Comparison of ENCODE assay signal across 8 cellular contexts in genomic region chr10:6089334-6090219, GRCh38. TPM values are rescaled to one million over a fixed set of nuclear protein-coding genes. Genes with fewer than 3 reads are reported as not detected.
DNase-seq lines count a peak whose midpoint lies in the region; ATAC-seq and TF ChIP-seq lines count a peak whose summit lies in the region.

No MANE protein-coding gene starts in this region.

- H3K9me3 Mint-ChIP-seq in CD14-positive monocyte (peaks cover 0 to 4% (median 0%) of the 10 kb centered on the region in 7 donors), IgD-negative memory B cell (no peaks in the 10 kb centered on the region)
- H3K9me3 Mint-ChIP-seq in activated T-helper 1 cell treated with anti-CD3 and anti-CD28 coated beads, Interleukin-12 subunit alpha, Interleukin-12 subunit beta, Interleukin-2, Interleukin-4 antibody, amounts not matched to agents 30 ng/mL and 10 ng/mL and 1 ng/mL, durations not matched to agents 14 hours and 24 hours and 36 hours, result no peaks in the 10 kb centered on the region

- H3K4me3 ChIP-seq in right cardiac atrium (ENCODE audit: low read length) (peak overlapping the region; percentile 96), sigmoid colon (peak overlapping the region; percentile 77 to 100 (median 92))

- TF ChIP-seq POLR2A in sigmoid colon (IDR thresholded peaks at IDR 0.05), result no peak

- ATAC-seq in GM19324 (IDR thresholded peaks at IDR 0.05; ENCODE audit: low FRiP score, unreplicated experiment) (peak; percentile 7), right cardiac atrium (peak in 1 of 2 donors; percentile 24), GM19397 (IDR thresholded peaks at IDR 0.05; ENCODE audit: unreplicated experiment) (no peak)

- H3K36me3 ChIP-seq in sigmoid colon, result no peaks in the 10 kb centered on the region

- H3K27ac ChIP-seq in right cardiac atrium (ENCODE audit: low read length) (peak overlapping the region; percentile 87), sigmoid colon (peak overlapping the region; percentile 81 to 94 (median 90))

- WGBS in right cardiac atrium, result under 1% methylated on average over 53 of the region's 53 CpGs
- 0 to 1% methylated on average over 53 of the region's 53 CpGs for WGBS in sigmoid colon, 2 donors

- H3K27me3 Mint-ChIP-seq in CD14-positive monocyte (ENCODE audit: low read depth in 3 of 3), result peaks cover 0 to 6% (median 3%) of the 10 kb centered on the region in 3 donors
- peaks cover 2% of the 10 kb centered on the region for H3K27me3 Mint-ChIP-seq in IgD-negative memory B cell
- no peaks in the 10 kb centered on the region for H3K27me3 Mint-ChIP-seq in activated T-helper 1 cell treated with anti-CD3 and anti-CD28 coated beads, Interleukin-12 subunit alpha, Interleukin-12 subunit beta, Interleukin-2, Interleukin-4 antibody, amounts not matched to agents 30 ng/mL and 10 ng/mL and 1 ng/mL, durations not matched to agents 14 hours and 24 hours and 36 hours (ENCODE audit: insufficient read depth)

- H3K36me3 Mint-ChIP-seq in CD14-positive monocyte (peaks cover 0 to 2% of the 10 kb centered on the region in 2 donors), IgD-negative memory B cell (no peaks in the 10 kb centered on the region)
- peaks cover 18% of the 10 kb centered on the region for H3K36me3 Mint-ChIP-seq in activated T-helper 1 cell treated with anti-CD3 and anti-CD28 coated beads, Interleukin-12 subunit alpha, Interleukin-12 subunit beta, Interleukin-2, Interleukin-4 antibody, amounts not matched to agents 30 ng/mL and 10 ng/mL and 1 ng/mL, durations not matched to agents 14 hours and 24 hours and 36 hours (ENCODE audit: low read depth)

- DNase-seq in CD14-positive monocyte (ENCODE audit: low spot score), result no peak
- peak; percentile 19 for DNase-seq in activated T-helper 1 cell treated with anti-CD3 and anti-CD28 coated beads, Interleukin-12 subunit alpha, Interleukin-12 subunit beta, Interleukin-2, Interleukin-4 antibody, amounts not matched to agents 30 ng/mL and 10 ng/mL and 1 ng/mL, durations not matched to agents 14 hours and 24 hours and 36 hours (ENCODE audit: low spot score)
- DNase-seq in right cardiac atrium, result peak; percentile 32 to 64 (median 55)
- DNase-seq in sigmoid colon, result no peak
- no peak for DNase-seq in NCI-H2107 (lab: John Stamatoyannopoulos, UW)

- no peak for TF ChIP-seq CTCF in CD14-positive monocyte (IDR thresholded peaks at IDR 0.05)
- no peak for TF ChIP-seq CTCF in sigmoid colon (IDR thresholded peaks at IDR 0.05)

- H3K9me3 ChIP-seq in right cardiac atrium (ENCODE audit: control insufficient read depth, low read length) (no peaks in the 10 kb centered on the region), sigmoid colon (no peaks in the 10 kb centered on the region)

- no peaks in the 10 kb centered on the region for H3K27me3 ChIP-seq in right cardiac atrium (ENCODE audit: control insufficient read depth, insufficient read depth)
- no peaks in the 10 kb centered on the region for H3K27me3 ChIP-seq in sigmoid colon

- H3K4me1 ChIP-seq in right cardiac atrium (ENCODE audit: control insufficient read depth, insufficient read depth, low read length) (peaks cover 2% of the 10 kb centered on the region), sigmoid colon (peaks cover 0 to 60% (median 42%) of the 10 kb centered on the region in 4 donors)

- peaks cover 56% of the 10 kb centered on the region for H3K4me1 Mint-ChIP-seq in CD14-positive monocyte
- H3K4me1 Mint-ChIP-seq in IgD-negative memory B cell, result peaks cover 53 to 63% (median 56%) of the 10 kb centered on the region in 3 donors
- H3K4me1 Mint-ChIP-seq in activated T-helper 1 cell treated with anti-CD3 and anti-CD28 coated beads, Interleukin-12 subunit alpha, Interleukin-12 subunit beta, Interleukin-2, Interleukin-4 antibody, amounts not matched to agents 30 ng/mL and 10 ng/mL and 1 ng/mL, durations not matched to agents 14 hours and 24 hours and 36 hours (ENCODE audit: low read depth), result peaks cover 64% of the 10 kb centered on the region

- intact Hi-C loops in CD14-positive monocyte (cut with micrococcal nuclease), result loop anchor here in 1 of 2 donors (5.0 kb wide), 2 partner anchors 113 to 318 kb away; partner anchors contain the start of gene PFKFB3
- intact Hi-C loops in activated T-helper 1 cell treated with anti-CD3 and anti-CD28 coated beads, Interleukin-12 subunit alpha, Interleukin-12 subunit beta, Interleukin-2, Interleukin-4 antibody, amounts not matched to agents 30 ng/mL and 10 ng/mL and 1 ng/mL, durations not matched to agents 14 hours and 24 hours and 36 hours (cut with micrococcal nuclease), result loop anchor here (2.0 to 10.0 kb wide), 6 partner anchors 61 to 462 kb away; partner anchors contain the start of genes ANKRD16, GDI2 and TASOR2
- intact Hi-C loops in right cardiac atrium (cut with DNase I), result loop anchor here in 2 of 4 donors (5.0 to 10.0 kb wide), 3 partner anchors 75 to 135 kb away; no protein-coding TSS in a partner anchor
- intact Hi-C loops in sigmoid colon (cut with DNase I), result loop anchor here (5.0 kb wide), 1 partner anchor 113 kb away; the partner anchor contains the start of gene PFKFB3

- TF ChIP-seq EP300 in sigmoid colon (IDR thresholded peaks at IDR 0.05), result no peak

- H3K4me3 Mint-ChIP-seq in CD14-positive monocyte (peak overlapping the region; percentile 96 to 98), IgD-negative memory B cell (peak overlapping the region; percentile 88 to 95 (median 88))
- H3K4me3 Mint-ChIP-seq in activated T-helper 1 cell treated with anti-CD3 and anti-CD28 coated beads, Interleukin-12 subunit alpha, Interleukin-12 subunit beta, Interleukin-2, Interleukin-4 antibody, amounts not matched to agents 30 ng/mL and 10 ng/mL and 1 ng/mL, durations not matched to agents 14 hours and 24 hours and 36 hours, result peak overlapping the region; percentile 95

- H3K27ac Mint-ChIP-seq in CD14-positive monocyte (peak overlapping the region; percentile 81 to 96 (median 89)), IgD-negative memory B cell (peak overlapping the region; percentile 73 to 79 (median 76))
- H3K27ac Mint-ChIP-seq in activated T-helper 1 cell treated with anti-CD3 and anti-CD28 coated beads, Interleukin-12 subunit alpha, Interleukin-12 subunit beta, Interleukin-2, Interleukin-4 antibody, amounts not matched to agents 30 ng/mL and 10 ng/mL and 1 ng/mL, durations not matched to agents 14 hours and 24 hours and 36 hours, result peak overlapping the region; percentile 88

RNA-seq across cellular contexts. Expression of gene RBM17, which starts 0.7 kb away (rescaled TPM):
- 10 to 100 TPM; 44.5 to 51.4 TPM for polyA plus RNA-seq in CD14-positive monocyte
- polyA plus RNA-seq in IgD-negative memory B cell, result 118 TPM
- total RNA-seq in activated T-helper 1 cell treated with anti-CD3 and anti-CD28 coated beads, Interleukin-12 subunit alpha, Interleukin-12 subunit beta, Interleukin-2, Interleukin-4 antibody, amounts not matched to agents 30 ng/mL and 10 ng/mL and 1 ng/mL, durations not matched to agents 14 hours and 24 hours and 36 hours, result 265 and 283 TPM in 2 replicates
- 10 to 100 TPM; 51.6 to 66.5 (median 57.1) TPM for total RNA-seq in right cardiac atrium
- 51.0 TPM for polyA plus RNA-seq in right cardiac atrium
- total RNA-seq in sigmoid colon, result 10 to 100 TPM; 50.8 to 63.1 (median 54.8) TPM
- 10 to 100 TPM; 32.8 to 74.2 (median 40.2) TPM for polyA plus RNA-seq in sigmoid colon

RNA-seq across cellular contexts. Expression of gene IL2RA, which starts 27.4 kb away (rescaled TPM):
- polyA plus RNA-seq in CD14-positive monocyte (under 1 TPM in 1 of 2 donors, not detected in 1; 0.06 TPM), IgD-negative memory B cell (27.2 TPM), right cardiac atrium (0.18 TPM), sigmoid colon (10 to 100 TPM in 1 of 3 donors, 1 to 10 TPM in 1, under 1 TPM in 1; 0.60 to 14.0 (median 6.9) TPM)
- 1,237 and 1,254 TPM in 2 replicates for total RNA-seq in activated T-helper 1 cell treated with anti-CD3 and anti-CD28 coated beads, Interleukin-12 subunit alpha, Interleukin-12 subunit beta, Interleukin-2, Interleukin-4 antibody, amounts not matched to agents 30 ng/mL and 10 ng/mL and 1 ng/mL, durations not matched to agents 14 hours and 24 hours and 36 hours
- total RNA-seq in right cardiac atrium (1 to 10 TPM in 1 of 4 donors, under 1 TPM in 3; 0.71 to 1.3 (median 0.82) TPM), sigmoid colon (1 to 10 TPM in 2 of 4 donors, under 1 TPM in 1, not detected in 1; 0.99 to 9.0 (median 2.5) TPM)

Comparison
In these comparisons a context has a peak if more than half of its experiments do, and no peak if none do; other contexts are left out.
1. DNase-seq: peak in activated T-helper 1 cell treated with anti-CD3 and anti-CD28 coated beads, Interleukin-12 subunit alpha, Interleukin-12 subunit beta, Interleukin-2, Interleukin-4 antibody, amounts not matched to agents 30 ng/mL and 10 ng/mL and 1 ng/mL, durations not matched to agents 14 hours and 24 hours and 36 hours (single experiment) and right cardiac atrium (3 of 3); none in CD14-positive monocyte (single experiment), sigmoid colon (single experiment) and NCI-H2107 (single experiment).
2. Peak in every context shown above with its lines, with median percentiles within 50 percentile points of each other: H3K27ac Mint-ChIP-seq and H3K4me3 Mint-ChIP-seq.